ENCODE assay signal across 8 cellular contexts in genomic region chr17:42659079-42659931, GRCh38. TPM values are rescaled to one million over a fixed set of nuclear protein-coding genes. Genes with fewer than 3 reads are reported as not detected.
A peak's percentile ranks its signal among the peaks of the same experiment; 100 is the strongest.
DNase-seq lines count a peak whose midpoint lies in the region; ATAC-seq and TF ChIP-seq lines count a peak whose summit lies in the region.

Gene TUBG2, plus strand, starts transcription at chr17:42659284. Its CDS starts 220 bp downstream, at chr17:42659504.

- H3F3A ChIP-seq in SK-N-SH (replicated peaks; ENCODE audit: insufficient read depth), result peaks cover 15% of the 10 kb centered on the region

- H4K20me1 ChIP-seq in SK-N-SH (ENCODE audit: insufficient read depth), result no peaks in the 10 kb centered on the region

- H3K9me2 ChIP-seq in SK-N-SH, result no peaks in the 10 kb centered on the region

- CTCF ChIA-PET in SK-N-SH (lab: Yijun Ruan, JAX), result interaction anchor here (6.0 to 11.0 kb wide), 2 partner anchors 18 to 81 kb away, joined by 36 to 121 read pairs; partner anchors contain the start of genes PLEKHH3 and PSMC3IP

- H3K36me3 Mint-ChIP-seq in activated naive CD8-positive, alpha-beta T cell treated with anti-CD3 and anti-CD28 coated beads for 36 hours, result no peaks in the 10 kb centered on the region

- no peaks in the 10 kb centered on the region for H3K9me3 Mint-ChIP-seq in activated naive CD8-positive, alpha-beta T cell treated with anti-CD3 and anti-CD28 coated beads for 36 hours

- WGBS in SK-N-SH (ENCODE audit: low lambda C conversion rate), result under 1% methylated on average over 17 of the region's 59 CpGs

- H2AFZ ChIP-seq in SK-N-SH (ENCODE audit: low read depth), result peak within 1 kb of the TSS; percentile 94

- peak within 1 kb of the TSS; percentile 74 for H3K27ac Mint-ChIP-seq in activated naive CD8-positive, alpha-beta T cell treated with anti-CD3 and anti-CD28 coated beads for 36 hours

- POLR2A ChIA-PET in SK-N-SH (lab: Yijun Ruan, JAX), result interaction anchor here (0.6 to 1.9 kb wide), 6 partner anchors 8 to 1428 kb away, joined by 3 to 8 read pairs (median 6); partner anchors contain the start of genes PLEKHH3 and PSMC3IP

- H3K4me3 ChIP-seq in SK-N-SH (ENCODE audit: low read depth in 2 of 2, low read length in 1 of 2), result peak within 1 kb of the TSS; percentile 60 to 72
- peak within 1 kb of the TSS; percentile 88 for H3K4me3 ChIP-seq in thoracic aorta

- peaks cover 3% of the 10 kb centered on the region for H3K27me3 Mint-ChIP-seq in activated naive CD8-positive, alpha-beta T cell treated with anti-CD3 and anti-CD28 coated beads for 36 hours

- peaks cover 27% of the 10 kb centered on the region for H3K79me2 ChIP-seq in SK-N-SH (ENCODE audit: insufficient read depth)

- TF ChIP-seq EP300 in SK-N-SH (IDR thresholded peaks at IDR 0.05; ENCODE audit: borderline replicate concordance in 1 of 2, low read depth in 1 of 2, low read length in 1 of 2), result 0 out of 4 replicates have a peak, but pooled peaks of 1 of the 2 experiments have one; percentile 32

- peaks cover 12 to 13% of the 10 kb centered on the region in 2 experiments; a peak in 2 of 4 replicates for H3K4me1 ChIP-seq in SK-N-SH (ENCODE audit: control insufficient read depth in 1 of 2, insufficient read depth in 2 of 2, low read depth in 1 of 2, low read length in 1 of 2)
- peaks cover 13 to 21% of the 10 kb centered on the region in 2 donors for H3K4me1 ChIP-seq in thoracic aorta (ENCODE audit: control insufficient read depth in 1 of 2, low read depth in 2 of 2)

- peak within 1 kb of the TSS; percentile 85 for H3K4me3 Mint-ChIP-seq in activated naive CD8-positive, alpha-beta T cell treated with anti-CD3 and anti-CD28 coated beads for 36 hours

- H3K36me3 ChIP-seq in SK-N-SH (replicated peaks in 1 of 2; ENCODE audit: control insufficient read depth in 1 of 2, insufficient read depth in 2 of 2, low read length in 1 of 2) (peaks cover 7 to 30% of the 10 kb centered on the region in 2 experiments), thoracic aorta (peaks cover 5% of the 10 kb centered on the region)

- peaks cover 22% of the 10 kb centered on the region for H3K4me1 Mint-ChIP-seq in activated naive CD8-positive, alpha-beta T cell treated with anti-CD3 and anti-CD28 coated beads for 36 hours

- H3K4me2 ChIP-seq in SK-N-SH, result peak within 1 kb of the TSS; percentile 85

- H3K9me3 ChIP-seq in SK-N-SH (no peaks in the 10 kb centered on the region), thoracic aorta (no peaks in the 10 kb centered on the region)

- DNase-seq in SIG-M5 treated with dmso at 0.1 percent for 504 hours (lab: John Stamatoyannopoulos, UW; ENCODE audit: unreplicated experiment) (peak; percentile 66), SIG-M5 (lab: John Stamatoyannopoulos, UW) (no peak), MV-4-11 (lab: John Stamatoyannopoulos, UW) (peak; percentile 4), SK-N-SH (peak; percentile 98), glomerular visceral epithelial cell (ENCODE audit: extremely low spot score) (peak; percentile 95), omental fat pad (ENCODE audit: low spot score) (no peak), thoracic aorta (ENCODE audit: low spot score) (no peak)
- DNase-seq in activated naive CD8-positive, alpha-beta T cell treated with anti-CD3 and anti-CD28 coated beads for 36 hours, result peak; percentile 83

- H3K27me3 ChIP-seq in SK-N-SH (ENCODE audit: insufficient read depth) (no peaks in the 10 kb centered on the region), thoracic aorta (replicated peaks; ENCODE audit: insufficient read depth) (no peaks in the 10 kb centered on the region)

- TF ChIP-seq CTCF in SK-N-SH (IDR thresholded peaks at IDR 0.05) (no peak), omental fat pad (IDR thresholded peaks at IDR 0.05) (no peak), thoracic aorta (IDR thresholded peaks at IDR 0.05) (no peak)

- TF ChIP-seq RAD21 in SK-N-SH (IDR thresholded peaks at IDR 0.05; ENCODE audit: low read length), result 0 out of 2 replicates have a peak, but pooled peaks have one; percentile 27

- H3K9ac ChIP-seq in SK-N-SH, result peak within 1 kb of the TSS; percentile 79

- H3K27ac ChIP-seq in SK-N-SH (ENCODE audit: low read depth in 2 of 2, low read length in 1 of 2) (peak within 1 kb of the TSS; percentile 81 to 87), thoracic aorta (peak within 1 kb of the TSS; percentile 87)

- ATAC-seq in omental fat pad (ENCODE audit: low FRiP score) (peak; percentile 91), thoracic aorta (ENCODE audit: insufficient number of reproducible peaks, low FRiP score, low read depth) (peak; percentile 57)

TF ChIP-seq in SK-N-SH, 30 proteins besides CTCF, POLR2A, EP300 and RAD21 (continues in another document):
- TF ChIP-seq USF1 (IDR thresholded peaks at IDR 0.05; ENCODE audit: borderline replicate concordance, low read depth) (no peak), POLR2AphosphoS5 (IDR thresholded peaks at IDR 0.05; ENCODE audit: low read depth, low read length) (peak; percentile 80), CHD2 (IDR thresholded peaks at IDR 0.05; ENCODE audit: low read length, partially characterized antibody) (peak; percentile 95), REST (IDR thresholded peaks at IDR 0.05; ENCODE audit: low read depth, low read length) (no peak), FOXM1 (IDR thresholded peaks at IDR 0.05; ENCODE audit: low read depth) (no peak), SMC3 (IDR thresholded peaks at IDR 0.05; ENCODE audit: low read depth, low read length) (no peak), RCOR1 (IDR thresholded peaks at IDR 0.05; ENCODE audit: low read length) (no peak), PBX3 (IDR thresholded peaks at IDR 0.05) (no peak), USF2 (IDR thresholded peaks at IDR 0.05; ENCODE audit: borderline replicate concordance, low read depth, low read length) (no peak), SIN3A (IDR thresholded peaks at IDR 0.05; ENCODE audit: borderline replicate concordance, low read depth, low read length) (0 out of 2 replicates have a peak, but pooled peaks have one; percentile 38), GABPA (IDR thresholded peaks at IDR 0.05; ENCODE audit: low read depth) (no peak), FOSL2 (IDR thresholded peaks at IDR 0.05; ENCODE audit: borderline replicate concordance, low read depth) (no peak), NFIC (IDR thresholded peaks at IDR 0.05; ENCODE audit: borderline replicate concordance) (no peak), MAX (IDR thresholded peaks at IDR 0.05; ENCODE audit: low read depth) (peak; percentile 79)

RNA-seq across cellular contexts. Expression of gene TUBG2, which starts in this region (rescaled TPM):
- polyA plus RNA-seq in SK-N-SH (2012; rRNA removed), result 27.6 and 33.9 TPM in 2 replicates
- 14.4 and 21.3 TPM in 2 replicates for polyA plus RNA-seq in SK-N-SH (2012; cell fraction: cytosol; rRNA removed)
- polyA plus RNA-seq in SK-N-SH (2012; cell fraction: nucleus; rRNA removed), result 210 and 236 TPM in 2 replicates
- total RNA-seq in activated naive CD8-positive, alpha-beta T cell treated with anti-CD3 and anti-CD28 coated beads for 36 hours, result 1 to 10 TPM; 7.1 to 7.8 TPM
- 10 to 100 TPM; 16.5 to 27.9 (median 20.0) TPM for total RNA-seq in omental fat pad
- total RNA-seq in thoracic aorta, result 10 to 100 TPM; 47.2 to 49.0 TPM

Comparison
In these comparisons a context has a peak if more than half of its experiments do, and no peak if none do; other contexts are left out.
1. DNase-seq: peak in SIG-M5 treated with dmso at 0.1 percent for 504 hours (single experiment), MV-4-11 (single experiment), SK-N-SH (single experiment), activated naive CD8-positive, alpha-beta T cell treated with anti-CD3 and anti-CD28 coated beads for 36 hours (single experiment) and glomerular visceral epithelial cell (single experiment); none in SIG-M5 (single experiment), omental fat pad (single experiment) and thoracic aorta (single experiment).